1 cellular context compared by ENCODE assay signal in the genomic region with DNA sequence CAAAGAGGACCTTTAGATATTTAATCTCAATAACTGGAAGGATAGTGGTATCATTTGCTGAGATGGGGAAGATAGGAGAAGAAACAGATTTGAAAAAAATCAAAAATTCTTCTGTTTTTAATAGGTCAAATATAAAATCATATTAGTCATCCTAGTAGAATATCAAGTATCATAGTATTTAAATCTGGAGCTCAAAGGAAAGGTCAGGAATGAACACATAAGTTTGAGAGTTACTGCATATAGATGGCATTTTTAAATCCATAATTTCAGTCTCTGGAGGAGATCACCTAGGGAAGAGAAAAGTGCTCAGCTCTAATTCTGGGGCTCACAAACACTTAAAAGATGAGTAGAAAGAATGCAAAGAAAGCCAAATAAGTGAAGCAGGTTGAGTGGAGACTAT.
TF ChIP-seq lines count a peak whose summit lies in the region.

No MANE protein-coding gene starts in this region.

TF ChIP-seq in SK-N-SH treated with all-trans-retinoic acid at 6 μM for 48 hours, 23 proteins besides CTCF, POLR2A, EP300 and RAD21 (continued from another document):
- TF ChIP-seq, protein P1, sequence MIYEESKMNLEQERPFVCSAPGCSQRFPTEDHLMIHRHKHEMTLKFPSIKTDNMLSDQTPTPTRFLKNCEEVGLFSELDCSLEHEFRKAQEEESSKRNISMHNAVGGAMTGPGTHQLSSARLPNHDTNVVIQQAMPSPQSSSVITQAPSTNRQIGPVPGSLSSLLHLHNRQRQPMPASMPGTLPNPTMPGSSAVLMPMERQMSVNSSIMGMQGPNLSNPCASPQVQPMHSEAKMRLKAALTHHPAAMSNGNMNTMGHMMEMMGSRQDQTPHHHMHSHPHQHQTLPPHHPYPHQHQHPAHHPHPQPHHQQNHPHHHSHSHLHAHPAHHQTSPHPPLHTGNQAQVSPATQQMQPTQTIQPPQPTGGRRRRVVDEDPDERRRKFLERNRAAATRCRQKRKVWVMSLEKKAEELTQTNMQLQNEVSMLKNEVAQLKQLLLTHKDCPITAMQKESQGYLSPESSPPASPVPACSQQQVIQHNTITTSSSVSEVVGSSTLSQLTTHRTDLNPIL (CRISPR knock-in tag; IDR thresholded peaks at IDR 0.05; ENCODE audit: low read depth): no peak
- no peak for TF ChIP-seq GLIS3 (CRISPR knock-in tag; IDR thresholded peaks at IDR 0.05)
- TF ChIP-seq ZFP30 (CRISPR knock-in tag; IDR thresholded peaks at IDR 0.05): no peak
- TF ChIP-seq TCF4 (CRISPR knock-in tag; IDR thresholded peaks at IDR 0.05; ENCODE audit: borderline replicate concordance): no peak
